In genomic region chr20:6583134-6583738, GRCh38 we compare ENCODE assay signal across 7 cellular contexts.
A peak's percentile ranks its signal among the peaks of the same experiment; 100 is the strongest.
DNase-seq lines count a peak whose midpoint lies in the region; ATAC-seq and TF ChIP-seq lines count a peak whose summit lies in the region.

No MANE protein-coding gene starts in this region.

- no peaks in the 10 kb centered on the region for H3K27me3 ChIP-seq in psoas muscle (ENCODE audit: insufficient read depth in 3 of 3, low read length in 2 of 3)

- POLR2A ChIA-PET in HEK293 (lab: Yijun Ruan, JAX): no interaction called here

- CTCF ChIA-PET in HEK293 (lab: Yijun Ruan, JAX): interaction anchor here (0.6 to 2.7 kb wide), 37 partner anchors 8 to 838 kb away, joined by 3 to 16 read pairs (median 3); no protein-coding TSS in a partner anchor

- WGBS in psoas muscle, 3 donors: 61 to 73% (median 67%) methylated on average over 6 of the region's 6 CpGs

- no peak overlapping the region for H3K27ac ChIP-seq in HEK293 (ENCODE audit: extremely low read depth, low read depth, low read length)
- no peak overlapping the region for H3K27ac ChIP-seq in psoas muscle

- intact Hi-C loops in psoas muscle (cut with DNase I): loop anchor here in 1 of 2 donors (10.0 kb wide), 1 partner anchor 702 kb away; no protein-coding TSS in a partner anchor

- no peak overlapping the region for H3K4me3 ChIP-seq in HEK293 (ENCODE audit: low read depth, low read length)
- no peak overlapping the region for H3K4me3 ChIP-seq in psoas muscle

- H3K4me1 ChIP-seq in HEK293 (ENCODE audit: control insufficient read depth, insufficient read depth, low read length) (no peaks in the 10 kb centered on the region), psoas muscle (no peaks in the 10 kb centered on the region)

- H3K9me3 ChIP-seq in HEK293 (ENCODE audit: control insufficient read depth, insufficient read depth, low read depth, low read length): no peaks in the 10 kb centered on the region
- H3K9me3 ChIP-seq in psoas muscle: no peaks in the 10 kb centered on the region

- TF ChIP-seq CTCF in GM12873 (IDR thresholded peaks at IDR 0.05; ENCODE audit: insufficient read depth, low read depth, low read length, missing control alignments) (peak; percentile 71), HEK293 (tag by site-specific recombination; IDR thresholded peaks at IDR 0.05) (no peak), psoas muscle (IDR thresholded peaks at IDR 0.05) (peak; percentile 46)

- ATAC-seq in psoas muscle: peak in 1 of 4 donors; percentile 56

- H3K36me3 ChIP-seq in HEK293 (ENCODE audit: control insufficient read depth in 2 of 2, insufficient read depth in 1 of 2, low read length in 2 of 2): no peaks in the 10 kb centered on the region
- H3K36me3 ChIP-seq in psoas muscle (ENCODE audit: insufficient read depth in 1 of 2, low read depth in 1 of 2): no peaks in the 10 kb centered on the region

- DNase-seq in MV-4-11 (lab: John Stamatoyannopoulos, UW) (peak; percentile 81), SKM-1 treated with dmso at 0.1 percent for 144 hours (lab: John Stamatoyannopoulos, UW; ENCODE audit: unreplicated experiment) (peak; percentile 41), globus pallidus (ENCODE audit: low spot score) (peak; percentile 65), psoas muscle (peak; percentile 31 to 48), NCI-H2107 (lab: John Stamatoyannopoulos, UW) (no peak)

TF ChIP-seq in HEK293, 187 proteins besides CTCF, POLR2A, EP300 and RAD21:
- TF ChIP-seq ZNF654 (tag by site-specific recombination; IDR thresholded peaks at IDR 0.05; ENCODE audit: low read depth) (peak; percentile 55), ZNF221 (tag by site-specific recombination; IDR thresholded peaks at IDR 0.05; ENCODE audit: borderline replicate concordance) (no peak), ATF2 (tag by site-specific recombination; IDR thresholded peaks at IDR 0.05; ENCODE audit: low read depth) (no peak)
